38 cellular contexts compared by ENCODE assay signal in genomic region chr1:78712467-78712866, GRCh38.
"Had no signal": no experiment of that assay in that cellular context is flagged by ENCODE, and none has a peak within 500 bp of the region (broad histone marks: within the 10 kb centered on the region; RNA-seq: fewer than 3 reads in every experiment).

No MANE protein-coding gene starts in this region.

- ATAC-seq: activated naive CD8-positive, alpha-beta T cell treated with anti-CD3 and anti-CD28 coated beads, Interleukin-2, amount 50 U/mL, for 24 hours; activated T-cell treated with anti-CD3 and anti-CD28 coated beads, Interleukin-2, amount 50 U/mL, for 4 hours had no signal

- H3K4me2 ChIP-seq: KMS-11, PC-9 had no signal

- H3K27me3 ChIP-seq: cardiac muscle cell, SJSA1 had no signal

- H3K9ac ChIP-seq: KMS-11 had no signal

- H3K9me3 Mint-ChIP-seq: activated B cell treated with CpG ODN at 0.5 μM for 24 hours; activated CD4-positive, alpha-beta memory T cell treated with anti-CD3 and anti-CD28 coated beads for 36 hours; activated naive CD4-positive, alpha-beta T cell treated with anti-CD3 and anti-CD28 coated beads for 36 hours; activated naive CD8-positive, alpha-beta T cell treated with anti-CD3 and anti-CD28 coated beads, Interleukin-2, amount 50 U/mL, for 24 hours; activated T-cell treated with anti-CD3 and anti-CD28 coated beads, Interleukin-2, amount 50 U/mL, for 4 hours; activated T-helper 1 cell treated with anti-CD3 and anti-CD28 coated beads, Interleukin-12 subunit alpha, Interleukin-12 subunit beta, Interleukin-2, Interleukin-4 antibody, amounts not matched to agents 30 ng/mL and 10 ng/mL and 1 ng/mL, durations not matched to agents 14 hours and 24 hours and 36 hours; central memory CD8-positive, alpha-beta T cell had no signal

- H3K4me3 Mint-ChIP-seq: activated B cell treated with CpG ODN at 0.5 μM for 24 hours; activated CD4-positive, alpha-beta memory T cell treated with anti-CD3 and anti-CD28 coated beads for 36 hours; activated naive CD4-positive, alpha-beta T cell treated with anti-CD3 and anti-CD28 coated beads for 36 hours; activated naive CD8-positive, alpha-beta T cell; activated naive CD8-positive, alpha-beta T cell treated with anti-CD3 and anti-CD28 coated beads, Interleukin-2, amount 50 U/mL, for 24 hours; activated T-cell treated with anti-CD3 and anti-CD28 coated beads, Interleukin-2, amount 50 U/mL, for 4 hours; activated T-helper 1 cell treated with anti-CD3 and anti-CD28 coated beads, Interleukin-12 subunit alpha, Interleukin-12 subunit beta, Interleukin-2, Interleukin-4 antibody, amounts not matched to agents 30 ng/mL and 10 ng/mL and 1 ng/mL, durations not matched to agents 14 hours and 24 hours and 36 hours; central memory CD8-positive, alpha-beta T cell had no signal

- FAIRE-seq: RCC 7860 had no signal

- H3K27me3 Mint-ChIP-seq: activated B cell treated with CpG ODN at 0.5 μM for 24 hours; activated CD4-positive, alpha-beta memory T cell treated with anti-CD3 and anti-CD28 coated beads for 36 hours; activated naive CD8-positive, alpha-beta T cell treated with anti-CD3 and anti-CD28 coated beads, Interleukin-2, amount 50 U/mL, for 24 hours had no signal

- H3K4me1 Mint-ChIP-seq: activated B cell treated with CpG ODN at 0.5 μM for 24 hours; activated naive CD8-positive, alpha-beta T cell treated with anti-CD3 and anti-CD28 coated beads, Interleukin-2, amount 50 U/mL, for 24 hours; central memory CD8-positive, alpha-beta T cell had no signal

- H3K27ac ChIP-seq: cardiac muscle cell, KMS-11, PC-9, SJSA1, VCaP had no signal

- DNase-seq: activated B cell treated with CpG ODN at 0.5 μM for 24 hours; activated CD4-positive, alpha-beta memory T cell treated with anti-CD3 and anti-CD28 coated beads for 36 hours; activated CD4-positive, alpha-beta T cell treated with anti-CD3 and anti-CD28 coated beads for 4 hours; activated CD4-positive, alpha-beta T cell treated with anti-CD3 and anti-CD28 coated beads, Interleukin-2, amount 50 U/mL, for 1 hour; activated CD4-positive, CD25-positive, alpha-beta regulatory T cell treated with anti-CD3 and anti-CD28 coated beads, Interleukin-2, amount 50 U/mL, for 72 hours; activated CD8-positive, alpha-beta memory T cell treated with anti-CD3 and anti-CD28 coated beads, Interleukin-2, amount 50 U/mL, for 4 hours; activated gamma-delta T cell treated with Interleukin-2 at 50 U/mL for 16 hours; activated naive CD4-positive, alpha-beta T cell treated with anti-CD3 and anti-CD28 coated beads for 36 hours; activated naive CD8-positive, alpha-beta T cell treated with anti-CD3 and anti-CD28 coated beads, Interleukin-2, amount 50 U/mL, for 24 hours; activated T-cell treated with anti-CD3 and anti-CD28 coated beads for 4 hours; activated T-cell treated with anti-CD3 and anti-CD28 coated beads, Interleukin-2, amount 50 U/mL, for 4 hours; aorta; MM.1S; MV-4-11; NCI-H1092; NCI-H1417; NCI-H146; NCI-H187; NCI-H2029 treated with DMSO at 0.1 percent for 48 hours; NCI-H2107; NCI-H2171; NCI-H510A; NCI-H526; NCI-H748 treated with DMSO at 0.1 percent for 48 hours; PC-9; SHP77 treated with DMSO at 0.1 percent for 48 hours; SW 1271; T-helper 1 cell; T-helper 2 cell; T-helper 9 cell had no signal

- H3K36me3 ChIP-seq: cardiac muscle cell, SJSA1 had no signal

- H3K36me3 Mint-ChIP-seq: activated CD4-positive, alpha-beta memory T cell treated with anti-CD3 and anti-CD28 coated beads for 36 hours; activated naive CD8-positive, alpha-beta T cell had no signal

- H3K4me3 ChIP-seq: cardiac muscle cell, PC-9, SJSA1 had no signal

- H3K9me3 ChIP-seq: SJSA1 had no signal

- H3K27ac Mint-ChIP-seq: activated B cell treated with CpG ODN at 0.5 μM for 24 hours; activated CD4-positive, alpha-beta memory T cell treated with anti-CD3 and anti-CD28 coated beads for 36 hours; activated naive CD4-positive, alpha-beta T cell treated with anti-CD3 and anti-CD28 coated beads for 36 hours; activated naive CD8-positive, alpha-beta T cell; activated naive CD8-positive, alpha-beta T cell treated with anti-CD3 and anti-CD28 coated beads, Interleukin-2, amount 50 U/mL, for 24 hours; activated T-helper 1 cell treated with anti-CD3 and anti-CD28 coated beads, Interleukin-12 subunit alpha, Interleukin-12 subunit beta, Interleukin-2, Interleukin-4 antibody, amounts not matched to agents 30 ng/mL and 10 ng/mL and 1 ng/mL, durations not matched to agents 14 hours and 24 hours and 36 hours had no signal

- H2AFZ ChIP-seq: PC-9 had no signal
